In the genomic region with DNA sequence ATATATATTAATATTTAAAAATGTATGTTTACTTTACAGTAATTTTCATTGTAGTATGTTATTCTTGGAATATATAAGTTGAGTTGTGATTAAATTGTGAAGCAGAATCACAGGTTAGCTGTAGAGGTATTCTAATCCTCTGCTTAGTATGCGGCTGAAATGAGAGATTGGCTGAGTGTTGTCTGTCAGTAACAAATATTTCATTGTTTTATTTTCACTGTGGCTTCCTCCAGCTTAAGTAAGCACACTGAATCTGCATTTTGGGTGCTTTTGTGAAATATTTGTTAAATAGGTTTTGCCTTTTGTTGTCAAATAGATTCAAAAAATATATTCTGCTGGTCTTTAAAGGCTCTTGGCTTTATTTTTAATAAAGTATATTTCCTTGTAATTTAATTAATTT, we compare ENCODE assay signal across 31 cellular contexts.
DNase-seq lines count a peak whose midpoint lies in the region; ATAC-seq and TF ChIP-seq lines count a peak whose summit lies in the region.
"Had no signal": no experiment of that assay in that cellular context is flagged by ENCODE, and none has a peak within 500 bp of the region (broad histone marks: within the 10 kb centered on the region; RNA-seq: fewer than 3 reads in every experiment).

No MANE protein-coding gene starts in this region.

- H2AFZ ChIP-seq in osteoblast (ENCODE audit: low read length) (no peak overlapping the region), PC-9 (no peak overlapping the region)

- POLR2A ChIA-PET in PC-9 (lab: Charles Lee; ENCODE audit: unreplicated experiment), result no interaction called here

- CTCF ChIA-PET in PC-9 (lab: Charles Lee), result no interaction called here

- DNase-seq in globus pallidus (ENCODE audit: low spot score) (peak; percentile 55), osteoblast (ENCODE audit: insufficient read length, low spot score, missing footprints) (peak; percentile 35), pons (ENCODE audit: low spot score) (peak; percentile 66), NCI-H510A (lab: John Stamatoyannopoulos, UW) (no peak), PC-9 (no peak)
- DNase-seq: 8988T; ACHN; AML-193; BE2C; C1 segment of cervical spinal cord; Caco-2; Calu3; CD4-positive, alpha-beta memory T cell; CD4-positive, alpha-beta T cell; CD4-positive, CD25-positive, alpha-beta regulatory T cell; CD8-positive, alpha-beta memory T cell; CD8-positive, alpha-beta T cell; COR-L47; DMS 273 treated with DMSO at 0.1 percent for 48 hours; DMS153; DMS53; DMS79; DMS79 treated with DMSO at 0.1 percent for 48 hours; DND-41; EL had no signal

- no peak for TF ChIP-seq CTCF in osteoblast (IDR thresholded peaks at IDR 0.05; ENCODE audit: extremely low read depth, low read depth, low read length)
- no peak for TF ChIP-seq CTCF in PC-9 (conservative IDR thresholded peaks at IDR 0.05)

- H3K79me2 ChIP-seq in osteoblast (ENCODE audit: insufficient read depth, low read length) (no peaks in the 10 kb centered on the region), PC-9 (ENCODE audit: low read depth) (no peaks in the 10 kb centered on the region)

- no peaks in the 10 kb centered on the region for H3K4me1 ChIP-seq in osteoblast (ENCODE audit: insufficient read depth, low read length)
- peaks cover 5% of the 10 kb centered on the region; the same call in 1 of the 2 replicates for H3K4me1 ChIP-seq in PC-9 (replicated peaks; ENCODE audit: insufficient read depth)
- H3K4me1 ChIP-seq: A549; BE2C; BLaER1; BLaER1 treated with 17β-estradiol and CSF1 and Interleukin-3, amounts not matched to agents 10 nM and 100 nM; Caco-2 had no signal

- no peaks in the 10 kb centered on the region for H3K36me3 ChIP-seq in osteoblast (ENCODE audit: insufficient read depth, low read length)
- H3K36me3 ChIP-seq in PC-9 (ENCODE audit: low read depth), result no peaks in the 10 kb centered on the region
- H3K36me3 ChIP-seq: BE2C; BLaER1; BLaER1 treated with 17β-estradiol and CSF1 and Interleukin-3, amounts not matched to agents 10 nM and 100 nM had no signal

- H3K9me2 ChIP-seq in PC-9 (ENCODE audit: insufficient read depth), result no peaks in the 10 kb centered on the region

- no peaks in the 10 kb centered on the region for H4K20me1 ChIP-seq in osteoblast (ENCODE audit: insufficient read depth, low read length)
- H4K20me1 ChIP-seq in PC-9 (ENCODE audit: insufficient read depth), result no peaks in the 10 kb centered on the region
- H4K20me1 ChIP-seq: BLaER1; BLaER1 treated with 17β-estradiol and CSF1 and Interleukin-3, amounts not matched to agents 10 nM and 100 nM had no signal

- no peaks in the 10 kb centered on the region for H3K27me3 ChIP-seq in osteoblast (ENCODE audit: insufficient read depth, low read length)
- H3K27me3 ChIP-seq in PC-9 (ENCODE audit: insufficient read depth, low read depth), result no peaks in the 10 kb centered on the region
- H3K27me3 ChIP-seq: BE2C; BLaER1; BLaER1 treated with 17β-estradiol and CSF1 and Interleukin-3, amounts not matched to agents 10 nM and 100 nM had no signal

- ATAC-seq in HG03342 (IDR thresholded peaks at IDR 0.05; ENCODE audit: unreplicated experiment), result no peak
- ATAC-seq: A549; CD8-positive, alpha-beta T cell had no signal

- H3K4me3 ChIP-seq in osteoblast (ENCODE audit: insufficient read depth, low read length), result no peak overlapping the region
- no peak overlapping the region for H3K4me3 ChIP-seq in PC-9
- H3K4me3 ChIP-seq: A549; BLaER1; BLaER1 treated with 17β-estradiol and CSF1 and Interleukin-3, amounts not matched to agents 10 nM and 100 nM had no signal

- intact Hi-C loops in PC-9 (cut with micrococcal nuclease; ENCODE audit: unreplicated experiment), result no loop called here

- H3K9me3 ChIP-seq in osteoblast (ENCODE audit: low read depth, low read length), result no peaks in the 10 kb centered on the region
- no peaks in the 10 kb centered on the region for H3K9me3 ChIP-seq in PC-9 (ENCODE audit: insufficient read depth, low read depth)
- H3K9me3 ChIP-seq: A549; BE2C; BLaER1; BLaER1 treated with 17β-estradiol and CSF1 and Interleukin-3, amounts not matched to agents 10 nM and 100 nM; Caco-2 had no signal

- BruUV-seq in PC-9 (replicated peaks; lab: Mats Ljungman, UMichigan), result no TSS peak

- no peaks in the 10 kb centered on the region for H3F3A ChIP-seq in PC-9 (ENCODE audit: insufficient read depth, low read depth)

- H3K4me2 ChIP-seq in osteoblast (ENCODE audit: insufficient read depth, low read length) (no peak overlapping the region), PC-9 (no peak overlapping the region)
- H3K4me2 ChIP-seq: A549; BLaER1; BLaER1 treated with 17β-estradiol and CSF1 and Interleukin-3, amounts not matched to agents 10 nM and 100 nM had no signal

- no peak overlapping the region for H3K27ac ChIP-seq in osteoblast (ENCODE audit: low read depth, low read length)
- no peak overlapping the region for H3K27ac ChIP-seq in PC-9
- H3K27ac ChIP-seq: 22Rv1; A549; BLaER1; BLaER1 treated with 17β-estradiol and CSF1 and Interleukin-3, amounts not matched to agents 10 nM and 100 nM; C4-2B had no signal

Comparison
In these comparisons a context has a peak if more than half of its experiments do, and no peak if none do; other contexts are left out.
1. DNase-seq: peak in globus pallidus (single experiment), osteoblast (single experiment) and pons (single experiment); none in NCI-H510A (single experiment) and PC-9 (0 of 2).